In genomic region chr5:76403713-76403962, GRCh38 we compare ENCODE assay signal across 8 cellular contexts. TPM values are rescaled to one million over a fixed set of nuclear protein-coding genes. Genes with fewer than 3 reads are reported as not detected.
A peak's percentile ranks its signal among the peaks of the same experiment; 100 is the strongest.
DNase-seq lines count a peak whose midpoint lies in the region; ATAC-seq and TF ChIP-seq lines count a peak whose summit lies in the region.

No MANE protein-coding gene starts in this region.

- peak; percentile 18 for TF ChIP-seq CTCF in lower lobe of right lung (IDR thresholded peaks at IDR 0.05)
- no peak for TF ChIP-seq CTCF in vagina (IDR thresholded peaks at IDR 0.05)

- H3K4me1 ChIP-seq in lower lobe of right lung (peaks cover 28% of the 10 kb centered on the region), vagina (peaks cover 17% of the 10 kb centered on the region)

- peak in 1 of 2 donors; percentile 39 for ATAC-seq in lower lobe of right lung
- no peak for ATAC-seq in HG02642 (IDR thresholded peaks at IDR 0.05; ENCODE audit: poor library complexity, unreplicated experiment)

- H3K4me3 ChIP-seq in lower lobe of right lung (peak overlapping the region; percentile 70), vagina (peak overlapping the region; percentile 51 to 52)

- H3K27ac ChIP-seq in lower lobe of right lung: peak overlapping the region; percentile 89
- peak overlapping the region; percentile 65 for H3K27ac ChIP-seq in vagina

- intact Hi-C loops in lower lobe of right lung (cut with DNase I): no loop called here
- intact Hi-C loops in vagina (cut with DNase I): no loop called here

- H3K27me3 ChIP-seq in lower lobe of right lung (ENCODE audit: low read depth) (no peaks in the 10 kb centered on the region), vagina (no peaks in the 10 kb centered on the region)

- H3K9me3 ChIP-seq in lower lobe of right lung: no peaks in the 10 kb centered on the region
- no peaks in the 10 kb centered on the region for H3K9me3 ChIP-seq in vagina

- peak; percentile 39 for DNase-seq in stimulated activated CD8-positive, alpha-beta memory T cell treated with anti-CD3 and anti-CD28 coated beads, Interleukin-15, amount 100 ng/mL, for 1 hour (ENCODE audit: low read depth)
- DNase-seq in stimulated activated CD8-positive, alpha-beta memory T cell treated with anti-CD3 and anti-CD28 coated beads, Interleukin-4, amount 100 ng/mL, for 48 hours: no peak
- DNase-seq in astrocyte of the hippocampus (ENCODE audit: low read depth, low spot score) (peak; percentile 59), lower lobe of right lung (no peak), vagina (ENCODE audit: extremely low spot score in 2 of 2) (no peak)
- no peak for DNase-seq in activated effector memory CD4-positive, alpha-beta T cell treated with anti-CD3 and anti-CD28 coated beads, Interleukin-2, amount 50 U/mL, for 16 hours
- DNase-seq in activated CD4-positive, CD25-positive, alpha-beta regulatory T cell treated with anti-CD3 and anti-CD28 coated beads, Interleukin-2, amount 50 U/mL, for 72 hours: no peak

- no peak for TF ChIP-seq POLR2A in vagina (IDR thresholded peaks at IDR 0.05)

- H3K36me3 ChIP-seq in lower lobe of right lung (no peaks in the 10 kb centered on the region), vagina (no peaks in the 10 kb centered on the region)

RNA-seq across cellular contexts. Expression of gene IQGAP2, which starts 0.6 kb away (rescaled TPM):
- total RNA-seq in lower lobe of right lung (42.0 TPM), vagina (8.6 TPM)

Comparison
In these comparisons a context has a peak if more than half of its experiments do, and no peak if none do; other contexts are left out.
1. DNase-seq: peak in stimulated activated CD8-positive, alpha-beta memory T cell treated with anti-CD3 and anti-CD28 coated beads, Interleukin-15, amount 100 ng/mL, for 1 hour (single experiment) and astrocyte of the hippocampus (single experiment); none in stimulated activated CD8-positive, alpha-beta memory T cell treated with anti-CD3 and anti-CD28 coated beads, Interleukin-4, amount 100 ng/mL, for 48 hours (single experiment), lower lobe of right lung (single experiment), vagina (0 of 2), activated effector memory CD4-positive, alpha-beta T cell treated with anti-CD3 and anti-CD28 coated beads, Interleukin-2, amount 50 U/mL, for 16 hours (single experiment) and activated CD4-positive, CD25-positive, alpha-beta regulatory T cell treated with anti-CD3 and anti-CD28 coated beads, Interleukin-2, amount 50 U/mL, for 72 hours (single experiment).